In the genomic region with DNA sequence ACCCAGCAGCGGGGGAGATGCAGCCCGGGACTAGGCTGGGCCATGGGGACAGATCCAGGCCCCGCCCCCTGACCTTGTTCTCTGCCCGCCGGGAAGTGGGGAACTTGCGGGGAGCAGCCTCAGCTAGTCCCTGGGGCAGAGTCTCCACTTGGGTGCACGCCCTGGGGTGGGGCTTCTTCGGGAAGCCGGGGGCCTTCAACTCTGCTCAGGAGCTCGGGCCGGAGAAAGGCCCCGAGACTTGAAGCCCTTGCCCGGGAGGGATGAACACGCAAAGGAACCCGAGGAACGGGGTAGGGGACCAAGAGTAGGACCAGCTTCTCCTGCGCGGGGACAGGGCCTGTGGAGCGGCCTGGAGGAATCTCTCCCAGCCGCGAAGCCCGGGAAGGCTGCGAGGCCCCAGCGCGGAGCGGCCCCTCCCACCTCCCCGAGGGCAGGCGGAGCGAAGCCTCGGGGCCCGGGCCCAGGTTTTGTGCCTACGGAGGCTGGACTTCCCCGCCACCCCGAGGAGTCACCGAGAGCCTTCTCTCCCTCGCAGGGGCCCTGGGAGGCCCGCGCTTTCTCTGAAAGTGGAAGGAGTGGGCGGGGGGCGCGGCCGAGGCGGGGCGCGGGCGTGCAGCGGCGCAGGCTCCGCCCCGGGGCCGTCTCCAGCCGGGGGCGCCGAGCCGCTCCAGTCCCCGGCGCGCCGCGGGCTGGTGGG, we compare ENCODE assay signal across 1 cellular context.
TF ChIP-seq lines count a peak whose summit lies in the region.

A gene (plus strand): TSS at position 670 of the 697 bp plus-strand sequence. CDS start 54 bp downstream, outside the sequence.

TF ChIP-seq in K562, 482 proteins besides CTCF, POLR2A, EP300 and RAD21 (continued from another document and continues in another):
- TF ChIP-seq RCOR1 (IDR thresholded peaks at IDR 0.05; ENCODE audit: borderline replicate concordance in 1 of 2, low read depth in 2 of 2, low read length in 2 of 2), result 0 out of 4 replicates have a peak, but pooled peaks of 1 of the 2 experiments have one; percentile 10
- peak; percentile 50; the same call in 1 of the 2 replicates for TF ChIP-seq TOE1 (IDR thresholded peaks at IDR 0.05; ENCODE audit: borderline replicate concordance)
- TF ChIP-seq TOE1 (CRISPR knock-in tag; IDR thresholded peaks at IDR 0.05; ENCODE audit: borderline replicate concordance, low read depth), result no peak
- TF ChIP-seq, protein P1, sequence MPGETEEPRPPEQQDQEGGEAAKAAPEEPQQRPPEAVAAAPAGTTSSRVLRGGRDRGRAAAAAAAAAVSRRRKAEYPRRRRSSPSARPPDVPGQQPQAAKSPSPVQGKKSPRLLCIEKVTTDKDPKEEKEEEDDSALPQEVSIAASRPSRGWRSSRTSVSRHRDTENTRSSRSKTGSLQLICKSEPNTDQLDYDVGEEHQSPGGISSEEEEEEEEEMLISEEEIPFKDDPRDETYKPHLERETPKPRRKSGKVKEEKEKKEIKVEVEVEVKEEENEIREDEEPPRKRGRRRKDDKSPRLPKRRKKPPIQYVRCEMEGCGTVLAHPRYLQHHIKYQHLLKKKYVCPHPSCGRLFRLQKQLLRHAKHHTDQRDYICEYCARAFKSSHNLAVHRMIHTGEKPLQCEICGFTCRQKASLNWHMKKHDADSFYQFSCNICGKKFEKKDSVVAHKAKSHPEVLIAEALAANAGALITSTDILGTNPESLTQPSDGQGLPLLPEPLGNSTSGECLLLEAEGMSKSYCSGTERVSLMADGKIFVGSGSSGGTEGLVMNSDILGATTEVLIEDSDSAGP (CRISPR knock-in tag; IDR thresholded peaks at IDR 0.05), result no peak
- no peak for TF ChIP-seq NR4A1 (CRISPR knock-in tag; IDR thresholded peaks at IDR 0.05)
- TF ChIP-seq NR4A1 (tag; IDR thresholded peaks at IDR 0.05), result no peak
- no peak for TF ChIP-seq ZNF282 (CRISPR knock-in tag; IDR thresholded peaks at IDR 0.05)
- peak; percentile 11; the same call in 1 of the 2 replicates for TF ChIP-seq CREM (IDR thresholded peaks at IDR 0.05; ENCODE audit: low read depth)
- peak; percentile 65; the same call in 1 of the 2 replicates for TF ChIP-seq HIVEP1 (CRISPR knock-in tag; IDR thresholded peaks at IDR 0.05)
- 0 out of 4 replicates have a peak, but pooled peaks of 1 of the 2 experiments have one; percentile 53 for TF ChIP-seq TEAD1 (CRISPR knock-in tag; IDR thresholded peaks at IDR 0.05)
- TF ChIP-seq SRF (CRISPR knock-in tag; IDR thresholded peaks at IDR 0.05), result 0 out of 4 replicates have a peak, but pooled peaks of 1 of the 2 experiments have one; percentile 26
- no peak for TF ChIP-seq BRCA1 (IDR thresholded peaks at IDR 0.05)
- TF ChIP-seq BRCA1 (CRISPR knock-in tag; IDR thresholded peaks at IDR 0.05), result no peak
- no peak for TF ChIP-seq MTF1 (CRISPR knock-in tag; IDR thresholded peaks at IDR 0.05; ENCODE audit: borderline replicate concordance)
- no peak for TF ChIP-seq ARID2 (IDR thresholded peaks at IDR 0.05)
- TF ChIP-seq, protein P2, sequence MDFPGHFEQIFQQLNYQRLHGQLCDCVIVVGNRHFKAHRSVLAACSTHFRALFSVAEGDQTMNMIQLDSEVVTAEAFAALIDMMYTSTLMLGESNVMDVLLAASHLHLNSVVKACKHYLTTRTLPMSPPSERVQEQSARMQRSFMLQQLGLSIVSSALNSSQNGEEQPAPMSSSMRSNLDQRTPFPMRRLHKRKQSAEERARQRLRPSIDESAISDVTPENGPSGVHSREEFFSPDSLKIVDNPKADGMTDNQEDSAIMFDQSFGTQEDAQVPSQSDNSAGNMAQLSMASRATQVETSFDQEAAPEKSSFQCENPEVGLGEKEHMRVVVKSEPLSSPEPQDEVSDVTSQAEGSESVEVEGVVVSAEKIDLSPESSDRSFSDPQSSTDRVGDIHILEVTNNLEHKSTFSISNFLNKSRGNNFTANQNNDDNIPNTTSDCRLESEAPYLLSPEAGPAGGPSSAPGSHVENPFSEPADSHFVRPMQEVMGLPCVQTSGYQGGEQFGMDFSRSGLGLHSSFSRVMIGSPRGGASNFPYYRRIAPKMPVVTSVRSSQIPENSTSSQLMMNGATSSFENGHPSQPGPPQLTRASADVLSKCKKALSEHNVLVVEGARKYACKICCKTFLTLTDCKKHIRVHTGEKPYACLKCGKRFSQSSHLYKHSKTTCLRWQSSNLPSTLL (IDR thresholded peaks at IDR 0.05), result no peak
- peak; percentile 44; the same call in 1 of the 2 replicates for TF ChIP-seq HDAC2 (IDR thresholded peaks at IDR 0.05)
- no peak for TF ChIP-seq FOXA3 (CRISPR knock-in tag; conservative IDR thresholded peaks at IDR 0.05 in 1 of 2, IDR thresholded peaks at IDR 0.05 in 1 of 2)
- no peak for TF ChIP-seq CBX2 (IDR thresholded peaks at IDR 0.05; ENCODE audit: insufficient read depth, low read length, poor library complexity, severe bottlenecking)
- TF ChIP-seq HNRNPL (IDR thresholded peaks at IDR 0.05; ENCODE audit: low read depth, low read length), result no peak
- TF ChIP-seq, protein P3, sequence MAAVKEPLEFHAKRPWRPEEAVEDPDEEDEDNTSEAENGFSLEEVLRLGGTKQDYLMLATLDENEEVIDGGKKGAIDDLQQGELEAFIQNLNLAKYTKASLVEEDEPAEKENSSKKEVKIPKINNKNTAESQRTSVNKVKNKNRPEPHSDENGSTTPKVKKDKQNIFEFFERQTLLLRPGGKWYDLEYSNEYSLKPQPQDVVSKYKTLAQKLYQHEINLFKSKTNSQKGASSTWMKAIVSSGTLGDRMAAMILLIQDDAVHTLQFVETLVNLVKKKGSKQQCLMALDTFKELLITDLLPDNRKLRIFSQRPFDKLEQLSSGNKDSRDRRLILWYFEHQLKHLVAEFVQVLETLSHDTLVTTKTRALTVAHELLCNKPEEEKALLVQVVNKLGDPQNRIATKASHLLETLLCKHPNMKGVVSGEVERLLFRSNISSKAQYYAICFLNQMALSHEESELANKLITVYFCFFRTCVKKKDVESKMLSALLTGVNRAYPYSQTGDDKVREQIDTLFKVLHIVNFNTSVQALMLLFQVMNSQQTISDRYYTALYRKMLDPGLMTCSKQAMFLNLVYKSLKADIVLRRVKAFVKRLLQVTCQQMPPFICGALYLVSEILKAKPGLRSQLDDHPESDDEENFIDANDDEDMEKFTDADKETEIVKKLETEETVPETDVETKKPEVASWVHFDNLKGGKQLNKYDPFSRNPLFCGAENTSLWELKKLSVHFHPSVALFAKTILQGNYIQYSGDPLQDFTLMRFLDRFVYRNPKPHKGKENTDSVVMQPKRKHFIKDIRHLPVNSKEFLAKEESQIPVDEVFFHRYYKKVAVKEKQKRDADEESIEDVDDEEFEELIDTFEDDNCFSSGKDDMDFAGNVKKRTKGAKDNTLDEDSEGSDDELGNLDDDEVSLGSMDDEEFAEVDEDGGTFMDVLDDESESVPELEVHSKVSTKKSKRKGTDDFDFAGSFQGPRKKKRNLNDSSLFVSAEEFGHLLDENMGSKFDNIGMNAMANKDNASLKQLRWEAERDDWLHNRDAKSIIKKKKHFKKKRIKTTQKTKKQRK (IDR thresholded peaks at IDR 0.05; ENCODE audit: borderline replicate concordance, low read depth, low read length), result no peak
- TF ChIP-seq HMG20B (CRISPR knock-in tag; IDR thresholded peaks at IDR 0.05), result no peak
- no peak for TF ChIP-seq FIP1L1 (IDR thresholded peaks at IDR 0.05; ENCODE audit: low read depth, low read length, poor library complexity, severe bottlenecking)
- no peak for TF ChIP-seq KAT2B (IDR thresholded peaks at IDR 0.05; ENCODE audit: low read depth, low read length)
- TF ChIP-seq, protein P4, sequence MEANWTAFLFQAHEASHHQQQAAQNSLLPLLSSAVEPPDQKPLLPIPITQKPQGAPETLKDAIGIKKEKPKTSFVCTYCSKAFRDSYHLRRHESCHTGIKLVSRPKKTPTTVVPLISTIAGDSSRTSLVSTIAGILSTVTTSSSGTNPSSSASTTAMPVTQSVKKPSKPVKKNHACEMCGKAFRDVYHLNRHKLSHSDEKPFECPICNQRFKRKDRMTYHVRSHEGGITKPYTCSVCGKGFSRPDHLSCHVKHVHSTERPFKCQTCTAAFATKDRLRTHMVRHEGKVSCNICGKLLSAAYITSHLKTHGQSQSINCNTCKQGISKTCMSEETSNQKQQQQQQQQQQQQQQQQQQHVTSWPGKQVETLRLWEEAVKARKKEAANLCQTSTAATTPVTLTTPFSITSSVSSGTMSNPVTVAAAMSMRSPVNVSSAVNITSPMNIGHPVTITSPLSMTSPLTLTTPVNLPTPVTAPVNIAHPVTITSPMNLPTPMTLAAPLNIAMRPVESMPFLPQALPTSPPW (CRISPR knock-in tag; IDR thresholded peaks at IDR 0.05), result 0 out of 2 replicates have a peak, but pooled peaks have one; percentile 57
- no peak for TF ChIP-seq SAFB2 (IDR thresholded peaks at IDR 0.05; ENCODE audit: borderline replicate concordance, low read depth, low read length, severe bottlenecking)
- TF ChIP-seq, protein P5, sequence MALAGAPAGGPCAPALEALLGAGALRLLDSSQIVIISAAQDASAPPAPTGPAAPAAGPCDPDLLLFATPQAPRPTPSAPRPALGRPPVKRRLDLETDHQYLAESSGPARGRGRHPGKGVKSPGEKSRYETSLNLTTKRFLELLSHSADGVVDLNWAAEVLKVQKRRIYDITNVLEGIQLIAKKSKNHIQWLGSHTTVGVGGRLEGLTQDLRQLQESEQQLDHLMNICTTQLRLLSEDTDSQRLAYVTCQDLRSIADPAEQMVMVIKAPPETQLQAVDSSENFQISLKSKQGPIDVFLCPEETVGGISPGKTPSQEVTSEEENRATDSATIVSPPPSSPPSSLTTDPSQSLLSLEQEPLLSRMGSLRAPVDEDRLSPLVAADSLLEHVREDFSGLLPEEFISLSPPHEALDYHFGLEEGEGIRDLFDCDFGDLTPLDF (CRISPR knock-in tag; IDR thresholded peaks at IDR 0.05), result no peak; the same call in 1 of the 2 replicates
- no peak for TF ChIP-seq U2AF1 (optimal IDR thresholded peaks at IDR 0.05; ENCODE audit: low read depth, low read length)
- peak; percentile 90 for TF ChIP-seq ESRRA (IDR thresholded peaks at IDR 0.05; ENCODE audit: borderline replicate concordance, low read depth)
- no peak for TF ChIP-seq CREB1 (IDR thresholded peaks at IDR 0.05)
- TF ChIP-seq CREB1 (CRISPR knock-in tag; IDR thresholded peaks at IDR 0.05), result peak; percentile 19; the same call in 1 of the 2 replicates
- TF ChIP-seq CC2D1A (IDR thresholded peaks at IDR 0.05), result no peak
- peak; percentile 86 to 88; a peak in 3 of 4 replicates for TF ChIP-seq MAZ (CRISPR knock-in tag; conservative IDR thresholded peaks at IDR 0.05 in 1 of 2, IDR thresholded peaks at IDR 0.05 in 1 of 2)
- TF ChIP-seq SMARCA4 (IDR thresholded peaks at IDR 0.05), result no peak
- peak; percentile 25; the same call in 1 of the 2 replicates for TF ChIP-seq FOSL1 (tag; conservative IDR thresholded peaks at IDR 0.05)
- no peak for TF ChIP-seq CBX8 (IDR thresholded peaks at IDR 0.05; ENCODE audit: borderline replicate concordance, extremely low read depth, low read depth, low read length, poor library complexity, severe bottlenecking)
- no peak for TF ChIP-seq SREBF2 (CRISPR knock-in tag; IDR thresholded peaks at IDR 0.05)
- no peak for TF ChIP-seq ZNF224 (CRISPR knock-in tag; IDR thresholded peaks at IDR 0.05)
- TF ChIP-seq MEIS2 (IDR thresholded peaks at IDR 0.05; ENCODE audit: partially characterized antibody), result no peak
- TF ChIP-seq JUND (IDR thresholded peaks at IDR 0.05; ENCODE audit: borderline replicate concordance, low read depth, low read length), result peak; percentile 38; the same call in 1 of the 2 replicates
- peak; percentile 31; the same call in 1 of the 3 replicates for TF ChIP-seq JUND (tag; IDR thresholded peaks at IDR 0.05; ENCODE audit: borderline replicate concordance, low read depth, low read length)
- peak; percentile 85 for TF ChIP-seq POLR2H (tag; IDR thresholded peaks at IDR 0.05; ENCODE audit: low read depth)
- TF ChIP-seq CHD2 (IDR thresholded peaks at IDR 0.05; ENCODE audit: low read depth, low read length), result no peak; the same call in 1 of the 2 replicates
- peak; percentile 59 for TF ChIP-seq POLR2B (IDR thresholded peaks at IDR 0.05; ENCODE audit: low read depth, partially characterized antibody)
- TF ChIP-seq, protein P6, sequence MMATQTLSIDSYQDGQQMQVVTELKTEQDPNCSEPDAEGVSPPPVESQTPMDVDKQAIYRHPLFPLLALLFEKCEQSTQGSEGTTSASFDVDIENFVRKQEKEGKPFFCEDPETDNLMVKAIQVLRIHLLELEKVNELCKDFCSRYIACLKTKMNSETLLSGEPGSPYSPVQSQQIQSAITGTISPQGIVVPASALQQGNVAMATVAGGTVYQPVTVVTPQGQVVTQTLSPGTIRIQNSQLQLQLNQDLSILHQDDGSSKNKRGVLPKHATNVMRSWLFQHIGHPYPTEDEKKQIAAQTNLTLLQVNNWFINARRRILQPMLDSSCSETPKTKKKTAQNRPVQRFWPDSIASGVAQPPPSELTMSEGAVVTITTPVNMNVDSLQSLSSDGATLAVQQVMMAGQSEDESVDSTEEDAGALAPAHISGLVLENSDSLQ (IDR thresholded peaks at IDR 0.05), result no peak
- TF ChIP-seq, protein P7, sequence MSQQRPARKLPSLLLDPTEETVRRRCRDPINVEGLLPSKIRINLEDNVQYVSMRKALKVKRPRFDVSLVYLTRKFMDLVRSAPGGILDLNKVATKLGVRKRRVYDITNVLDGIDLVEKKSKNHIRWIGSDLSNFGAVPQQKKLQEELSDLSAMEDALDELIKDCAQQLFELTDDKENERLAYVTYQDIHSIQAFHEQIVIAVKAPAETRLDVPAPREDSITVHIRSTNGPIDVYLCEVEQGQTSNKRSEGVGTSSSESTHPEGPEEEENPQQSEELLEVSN (IDR thresholded peaks at IDR 0.05; ENCODE audit: borderline replicate concordance in 1 of 2, extremely low read depth in 1 of 2, insufficient read depth in 1 of 2, insufficient read length in 1 of 2, low read depth in 1 of 2, low read length in 1 of 2, poor library complexity in 1 of 2, severe bottlenecking in 1 of 2), result peak in 1 of 2 experiments; percentile 88
- no peak for TF ChIP-seq ZNF57 (CRISPR knock-in tag; IDR thresholded peaks at IDR 0.05)
- no peak for TF ChIP-seq NR1H2 (CRISPR knock-in tag; IDR thresholded peaks at IDR 0.05)
- no peak for TF ChIP-seq CSDE1 (IDR thresholded peaks at IDR 0.05)
- peak; percentile 91 for TF ChIP-seq RBFOX2 (IDR thresholded peaks at IDR 0.05; ENCODE audit: low read depth, low read length)
- TF ChIP-seq ATF1 (CRISPR knock-in tag; IDR thresholded peaks at IDR 0.05), result no peak
- TF ChIP-seq ATF1 (tag; IDR thresholded peaks at IDR 0.05), result 0 out of 2 replicates have a peak, but pooled peaks have one; percentile 24
- 0 out of 2 replicates have a peak, but pooled peaks have one; percentile 20 for TF ChIP-seq MTA1 (IDR thresholded peaks at IDR 0.05; ENCODE audit: borderline replicate concordance)
- no peak for TF ChIP-seq ZNF134 (CRISPR knock-in tag; conservative IDR thresholded peaks at IDR 0.05)
- TF ChIP-seq HEY1 (CRISPR knock-in tag; IDR thresholded peaks at IDR 0.05; ENCODE audit: borderline replicate concordance), result no peak
- TF ChIP-seq NR2C1 (IDR thresholded peaks at IDR 0.05), result peak; percentile 35; the same call in 1 of the 2 replicates
- 0 out of 2 replicates have a peak, but pooled peaks have one; percentile 44 for TF ChIP-seq NR2C1 (tag; IDR thresholded peaks at IDR 0.05)
- TF ChIP-seq TEAD4 (IDR thresholded peaks at IDR 0.05; ENCODE audit: low read length), result no peak; the same call in 1 of the 2 replicates
- TF ChIP-seq TEAD4 (CRISPR knock-in tag; IDR thresholded peaks at IDR 0.05; ENCODE audit: borderline replicate concordance), result no peak
- no peak for TF ChIP-seq ZNF75A (CRISPR knock-in tag; IDR thresholded peaks at IDR 0.05)
- TF ChIP-seq SMAD2 (IDR thresholded peaks at IDR 0.05; ENCODE audit: low read depth, low read length), result no peak
- TF ChIP-seq L3MBTL2 (IDR thresholded peaks at IDR 0.05), result peak; percentile 75
- TF ChIP-seq PTRF (tag; IDR thresholded peaks at IDR 0.05), result no peak
